In the genomic region with DNA sequence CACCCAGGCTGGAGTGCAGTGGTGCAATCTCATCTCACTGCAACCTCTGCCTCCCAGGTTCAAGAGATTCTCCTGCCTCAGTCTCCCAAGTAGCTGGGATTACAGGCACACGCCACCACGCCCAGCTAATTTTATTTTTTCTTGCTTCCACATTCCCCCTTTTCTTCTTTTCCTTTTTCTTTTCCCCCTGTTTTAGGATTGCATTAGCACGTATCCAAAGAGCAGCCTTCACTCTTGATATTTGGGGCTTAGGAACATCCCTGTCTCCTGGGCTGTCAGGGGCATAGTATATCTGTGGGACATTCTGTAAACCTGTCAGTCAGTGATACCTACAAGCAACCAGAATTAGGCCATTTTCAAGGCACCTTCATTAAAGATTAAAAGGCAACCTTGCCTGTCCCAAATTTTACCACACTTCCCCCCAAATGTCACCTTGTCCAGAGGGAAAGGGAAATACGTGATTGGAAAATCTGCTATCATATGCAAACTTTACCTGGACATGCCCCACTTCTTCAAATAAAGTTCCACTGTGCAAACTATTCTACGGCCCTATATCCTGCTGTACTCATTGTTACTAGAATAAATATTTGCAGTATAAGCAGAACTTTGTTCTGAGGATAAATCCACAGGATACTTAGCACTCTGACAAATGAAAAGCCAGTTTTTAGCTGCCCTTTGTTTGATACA, we compare ENCODE assay signal across 1 cellular context.
TF ChIP-seq lines count a peak whose summit lies in the region.

No MANE protein-coding gene starts in this region.

TF ChIP-seq in HepG2, 621 proteins besides CTCF, POLR2A, EP300 and RAD21 (continued from another document and continues in another):
- no peak for TF ChIP-seq ETS1 (CRISPR knock-in tag; IDR thresholded peaks at IDR 0.05)
- no peak for TF ChIP-seq AGO1 (IDR thresholded peaks at IDR 0.05; ENCODE audit: low read depth, low read length, poor library complexity, severe bottlenecking)
- no peak for TF ChIP-seq BORCS8-MEF2B (CRISPR knock-in tag; IDR thresholded peaks at IDR 0.05)
- TF ChIP-seq CENPBD1 (CRISPR knock-in tag; IDR thresholded peaks at IDR 0.05; ENCODE audit: borderline replicate concordance, low read depth) = no peak
- TF ChIP-seq MATR3 (CRISPR knock-in tag; IDR thresholded peaks at IDR 0.05) = no peak
- TF ChIP-seq ZNF615 (CRISPR knock-in tag; IDR thresholded peaks at IDR 0.05; ENCODE audit: borderline replicate concordance) = no peak
- TF ChIP-seq SALL2 (CRISPR knock-in tag; IDR thresholded peaks at IDR 0.05) = no peak
- TF ChIP-seq STAG1 (CRISPR knock-in tag; IDR thresholded peaks at IDR 0.05) = peak; percentile 23; the same call in 1 of the 2 replicates
- TF ChIP-seq ARNT2 (CRISPR knock-in tag; IDR thresholded peaks at IDR 0.05; ENCODE audit: low read depth) = no peak
- no peak for TF ChIP-seq JDP2 (CRISPR knock-in tag; IDR thresholded peaks at IDR 0.05; ENCODE audit: borderline replicate concordance)
- peak; percentile 85 for TF ChIP-seq MED13 (CRISPR knock-in tag; IDR thresholded peaks at IDR 0.05)
- TF ChIP-seq JUN (CRISPR knock-in tag; IDR thresholded peaks at IDR 0.05) = peak; percentile 79; the same call in 1 of the 2 replicates
- TF ChIP-seq NR2F1 (CRISPR knock-in tag; IDR thresholded peaks at IDR 0.05) = peak; percentile 12 to 61; a peak in 3 of 4 replicates
- TF ChIP-seq ZNF20 (CRISPR knock-in tag; IDR thresholded peaks at IDR 0.05) = no peak
- no peak for TF ChIP-seq HMGA1 (CRISPR knock-in tag; conservative IDR thresholded peaks at IDR 0.05)
- TF ChIP-seq SMC3 (IDR thresholded peaks at IDR 0.05; ENCODE audit: low read length) = 0 out of 2 replicates have a peak, but pooled peaks have one; percentile 12
- TF ChIP-seq ZNF503 (CRISPR knock-in tag; IDR thresholded peaks at IDR 0.05) = peak; percentile 98
- TF ChIP-seq ATAD3A (CRISPR knock-in tag; IDR thresholded peaks at IDR 0.05) = no peak
- TF ChIP-seq KLF13 (CRISPR knock-in tag; IDR thresholded peaks at IDR 0.05) = no peak
- peak; percentile 41; the same call in 1 of the 2 replicates for TF ChIP-seq FOXP1 (IDR thresholded peaks at IDR 0.05)
- TF ChIP-seq FOXP1 (CRISPR knock-in tag; IDR thresholded peaks at IDR 0.05) = peak; percentile 94; the same call in 1 of the 2 replicates
- TF ChIP-seq AHR (CRISPR knock-in tag; IDR thresholded peaks at IDR 0.05) = no peak
- no peak for TF ChIP-seq EED (CRISPR knock-in tag; IDR thresholded peaks at IDR 0.05)
- TF ChIP-seq HNRNPK (IDR thresholded peaks at IDR 0.05; ENCODE audit: low read depth, low read length, poor library complexity, severe bottlenecking) = no peak
- TF ChIP-seq IKZF4 (CRISPR knock-in tag; IDR thresholded peaks at IDR 0.05; ENCODE audit: borderline replicate concordance, low read depth, not compliant biosample characterization) = no peak
- TF ChIP-seq ARID3A (IDR thresholded peaks at IDR 0.05; ENCODE audit: low read depth, low read length) = peak; percentile 98
- peak; percentile 77; the same call in 1 of the 2 replicates for TF ChIP-seq MIER3 (CRISPR knock-in tag; IDR thresholded peaks at IDR 0.05; ENCODE audit: borderline replicate concordance)
- peak; percentile 73 for TF ChIP-seq CEBPG (CRISPR knock-in tag; IDR thresholded peaks at IDR 0.05)
- TF ChIP-seq ARNTL (CRISPR knock-in tag; IDR thresholded peaks at IDR 0.05) = peak; percentile 57; the same call in 1 of the 2 replicates
- TF ChIP-seq NONO (IDR thresholded peaks at IDR 0.05) = no peak
- no peak; the same call in 1 of the 2 replicates for TF ChIP-seq NONO (CRISPR knock-in tag; conservative IDR thresholded peaks at IDR 0.05)
- 0 out of 2 replicates have a peak, but pooled peaks have one; percentile 24 for TF ChIP-seq ZNF30 (CRISPR knock-in tag; IDR thresholded peaks at IDR 0.05)
- no peak for TF ChIP-seq MYNN (CRISPR knock-in tag; IDR thresholded peaks at IDR 0.05; ENCODE audit: low read depth)
- TF ChIP-seq IKZF5 (CRISPR knock-in tag; IDR thresholded peaks at IDR 0.05) = peak; percentile 19; the same call in 1 of the 2 replicates
- peak; percentile 58 for TF ChIP-seq ZBTB40 (IDR thresholded peaks at IDR 0.05)
- TF ChIP-seq ZBTB40 (CRISPR knock-in tag; IDR thresholded peaks at IDR 0.05) = peak; percentile 56; the same call in 1 of the 2 replicates
- no peak for TF ChIP-seq GPN1 (CRISPR knock-in tag; IDR thresholded peaks at IDR 0.05; ENCODE audit: borderline replicate concordance)
- TF ChIP-seq ZFP62 (CRISPR knock-in tag; IDR thresholded peaks at IDR 0.05) = no peak
- no peak for TF ChIP-seq ZNF230 (CRISPR knock-in tag; IDR thresholded peaks at IDR 0.05)
- TF ChIP-seq ZNF879 (CRISPR knock-in tag; IDR thresholded peaks at IDR 0.05) = no peak
- no peak for TF ChIP-seq RFX1 (IDR thresholded peaks at IDR 0.05)
- peak; percentile 44; the same call in 1 of the 2 replicates for TF ChIP-seq ZFP36L1 (CRISPR knock-in tag; IDR thresholded peaks at IDR 0.05)
- TF ChIP-seq HHEX (CRISPR knock-in tag; IDR thresholded peaks at IDR 0.05) = peak; percentile 96
- TF ChIP-seq ZBTB21 (CRISPR knock-in tag; IDR thresholded peaks at IDR 0.05) = no peak; the same call in 1 of the 2 replicates
- 0 out of 2 replicates have a peak, but pooled peaks have one; percentile 37 for TF ChIP-seq ZSCAN31 (CRISPR knock-in tag; IDR thresholded peaks at IDR 0.05; ENCODE audit: low read depth)
- TF ChIP-seq SMAD9 (CRISPR knock-in tag; IDR thresholded peaks at IDR 0.05) = no peak
- no peak for TF ChIP-seq TCF7L2 (IDR thresholded peaks at IDR 0.05; ENCODE audit: low read depth, low read length)
- peak; percentile 78; the same call in 1 of the 2 replicates for TF ChIP-seq RXRA (CRISPR knock-in tag; IDR thresholded peaks at IDR 0.05)
- TF ChIP-seq, protein P1, sequence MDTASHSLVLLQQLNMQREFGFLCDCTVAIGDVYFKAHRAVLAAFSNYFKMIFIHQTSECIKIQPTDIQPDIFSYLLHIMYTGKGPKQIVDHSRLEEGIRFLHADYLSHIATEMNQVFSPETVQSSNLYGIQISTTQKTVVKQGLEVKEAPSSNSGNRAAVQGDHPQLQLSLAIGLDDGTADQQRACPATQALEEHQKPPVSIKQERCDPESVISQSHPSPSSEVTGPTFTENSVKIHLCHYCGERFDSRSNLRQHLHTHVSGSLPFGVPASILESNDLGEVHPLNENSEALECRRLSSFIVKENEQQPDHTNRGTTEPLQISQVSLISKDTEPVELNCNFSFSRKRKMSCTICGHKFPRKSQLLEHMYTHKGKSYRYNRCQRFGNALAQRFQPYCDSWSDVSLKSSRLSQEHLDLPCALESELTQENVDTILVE (CRISPR knock-in tag; IDR thresholded peaks at IDR 0.05) = peak; percentile 17; the same call in 1 of the 2 replicates
